In the genomic region with DNA sequence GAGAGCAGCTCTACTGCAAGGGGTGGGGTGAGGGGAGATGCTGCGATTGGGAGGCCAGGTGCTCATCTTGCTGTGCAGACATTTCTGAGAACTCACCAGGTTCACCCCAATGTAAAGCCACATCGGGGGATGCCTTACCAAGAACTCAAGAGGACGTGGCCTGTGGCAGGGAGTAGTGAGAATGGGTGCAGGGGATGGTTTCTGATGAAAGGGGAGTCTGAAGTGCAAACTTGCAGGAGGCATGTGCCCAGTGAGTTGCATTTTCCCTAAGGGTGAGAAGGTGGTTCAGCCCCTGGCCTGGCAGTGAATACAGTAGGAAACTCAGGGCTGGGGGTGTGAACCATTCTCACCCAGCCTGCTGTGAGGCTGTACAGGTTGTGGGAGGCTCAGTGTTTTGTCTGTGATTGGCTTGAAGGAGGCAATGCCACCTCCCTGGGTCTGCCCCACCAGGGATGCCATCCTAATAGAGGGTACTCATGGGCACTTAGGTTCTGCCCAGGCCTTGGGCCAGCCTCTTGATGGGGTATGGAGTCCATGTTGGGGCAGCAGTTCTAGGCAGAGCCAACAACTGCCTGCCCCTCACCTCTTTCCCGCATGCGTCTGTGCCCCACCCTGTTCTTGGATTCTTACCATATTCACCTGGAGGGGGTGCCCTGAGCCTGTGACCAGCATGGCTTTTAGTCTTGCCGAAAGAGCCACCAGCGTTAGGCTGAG, we compare ENCODE assay signal across 12 cellular contexts. TPM values are rescaled to one million over a fixed set of nuclear protein-coding genes. Genes with fewer than 3 reads are reported as not detected.
DNase-seq lines count a peak whose midpoint lies in the region; ATAC-seq and TF ChIP-seq lines count a peak whose summit lies in the region.
"Had no signal": no experiment of that assay in that cellular context is flagged by ENCODE, and none has a peak within 500 bp of the region (broad histone marks: within the 10 kb centered on the region; RNA-seq: fewer than 3 reads in every experiment).

No MANE protein-coding gene starts in this region.

- 77% methylated on average over 7 of the region's 7 CpGs for WGBS in liver

- peak; percentile 15 to 49 for TF ChIP-seq RAD21 in liver (IDR thresholded peaks at IDR 0.05)

- no peak for ATAC-seq in left colon
- ATAC-seq in sciatic nerve: no peak

- DNase-seq in Peyer's patch (peak in 1 of 3 donors; percentile 57), activated T-cell treated with anti-CD3 and anti-CD28 coated beads for 4 hours (peak; percentile 56), DMS 273 (lab: John Stamatoyannopoulos, UW; ENCODE audit: unreplicated experiment) (no peak), left colon (no peak), cerebellar cortex (ENCODE audit: low spot score) (no peak), sciatic nerve (ENCODE audit: low spot score) (no peak)
- DNase-seq in stimulated activated CD8-positive, alpha-beta memory T cell treated with anti-CD3 and anti-CD28 coated beads, Interleukin-2, amount 100 ng/mL, for 1 hour (ENCODE audit: low read depth in 2 of 2): peak; percentile 45 to 51
- DNase-seq: mammary epithelial cell, NCI-H526 had no signal

- H3K4me3 ChIP-seq in Peyer's patch (no peak overlapping the region), liver (ENCODE audit: low read depth in 1 of 3, low read length in 3 of 3) (no peak overlapping the region)
- H3K4me3 ChIP-seq: breast epithelium had no signal

- H3K9me3 ChIP-seq in Peyer's patch (no peaks in the 10 kb centered on the region), liver (ENCODE audit: control insufficient read depth in 4 of 4, low read length in 3 of 4) (no peaks in the 10 kb centered on the region)
- H3K9me3 ChIP-seq: breast epithelium had no signal

- TF ChIP-seq POLR2A in Peyer's patch (IDR thresholded peaks at IDR 0.05): no peak

- intact Hi-C loops in left colon (cut with DNase I, micrococcal nuclease) (loop anchor here (2.0 to 5.0 kb wide), 2 partner anchors 39 to 41 kb away; partner anchors contain the start of gene CISH (in 1 of the 2)), sciatic nerve (cut with DNase I) (loop anchor here (2.0 kb wide), 1 partner anchor 37 kb away; the partner anchor contains the start of gene CISH)

- TF ChIP-seq CTCF in Peyer's patch (IDR thresholded peaks at IDR 0.05) (no peak), liver (IDR thresholded peaks at IDR 0.05; ENCODE audit: low read depth, low read length, missing input control) (no peak)

- peaks cover 0 to 18% (median 5%) of the 10 kb centered on the region in 4 donors for H3K4me1 ChIP-seq in Peyer's patch
- peaks cover 3 to 50% (median 41%) of the 10 kb centered on the region in 4 donors for H3K4me1 ChIP-seq in liver (ENCODE audit: control insufficient read depth in 4 of 4, insufficient read depth in 4 of 4, low read length in 3 of 4)
- H3K4me1 ChIP-seq: breast epithelium had no signal

- peak overlapping the region in 3 of 4 donors; percentile 18 to 33 (median 24) for H3K27ac ChIP-seq in Peyer's patch
- no peak overlapping the region for H3K27ac ChIP-seq in liver (ENCODE audit: low read depth in 1 of 2, low read length in 2 of 2)
- H3K27ac ChIP-seq: C4-2B had no signal

- no peak overlapping the region for H3K9ac ChIP-seq in liver (ENCODE audit: low read depth in 1 of 2, low read length in 2 of 2)

- H3K27me3 ChIP-seq in Peyer's patch (no peaks in the 10 kb centered on the region), liver (ENCODE audit: control insufficient read depth in 4 of 4, insufficient read depth in 4 of 4, low read length in 3 of 4) (no peaks in the 10 kb centered on the region)
- H3K27me3 ChIP-seq: breast epithelium had no signal

- H3K36me3 ChIP-seq in Peyer's patch (peaks cover 0 to 11% (median 0%) of the 10 kb centered on the region in 3 donors), liver (ENCODE audit: control insufficient read depth in 4 of 4, insufficient read depth in 3 of 4, low read depth in 1 of 4, low read length in 3 of 4) (peaks cover 0 to 11% (median 3%) of the 10 kb centered on the region in 4 donors)
- H3K36me3 ChIP-seq: breast epithelium had no signal

TF ChIP-seq in liver, 16 proteins besides CTCF, POLR2A, EP300 and RAD21:
- no peak for TF ChIP-seq NR2F2 (IDR thresholded peaks at IDR 0.05)
- no peak for TF ChIP-seq GABPA (IDR thresholded peaks at IDR 0.05 in 1 of 2, conservative IDR thresholded peaks at IDR 0.05 in 1 of 2)
- no peak for TF ChIP-seq HNF4A (conservative IDR thresholded peaks at IDR 0.05)
- TF ChIP-seq YY1 (IDR thresholded peaks at IDR 0.05): no peak
- TF ChIP-seq RXRA (IDR thresholded peaks at IDR 0.05): no peak
- no peak for TF ChIP-seq SP1 (IDR thresholded peaks at IDR 0.05)
- TF ChIP-seq, protein P1, sequence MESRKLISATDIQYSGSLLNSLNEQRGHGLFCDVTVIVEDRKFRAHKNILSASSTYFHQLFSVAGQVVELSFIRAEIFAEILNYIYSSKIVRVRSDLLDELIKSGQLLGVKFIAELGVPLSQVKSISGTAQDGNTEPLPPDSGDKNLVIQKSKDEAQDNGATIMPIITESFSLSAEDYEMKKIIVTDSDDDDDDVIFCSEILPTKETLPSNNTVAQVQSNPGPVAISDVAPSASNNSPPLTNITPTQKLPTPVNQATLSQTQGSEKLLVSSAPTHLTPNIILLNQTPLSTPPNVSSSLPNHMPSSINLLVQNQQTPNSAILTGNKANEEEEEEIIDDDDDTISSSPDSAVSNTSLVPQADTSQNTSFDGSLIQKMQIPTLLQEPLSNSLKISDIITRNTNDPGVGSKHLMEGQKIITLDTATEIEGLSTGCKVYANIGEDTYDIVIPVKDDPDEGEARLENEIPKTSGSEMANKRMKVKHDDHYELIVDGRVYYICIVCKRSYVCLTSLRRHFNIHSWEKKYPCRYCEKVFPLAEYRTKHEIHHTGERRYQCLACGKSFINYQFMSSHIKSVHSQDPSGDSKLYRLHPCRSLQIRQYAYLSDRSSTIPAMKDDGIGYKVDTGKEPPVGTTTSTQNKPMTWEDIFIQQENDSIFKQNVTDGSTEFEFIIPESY (IDR thresholded peaks at IDR 0.05): no peak
- TF ChIP-seq ATF3 (IDR thresholded peaks at IDR 0.05): no peak
- TF ChIP-seq TAF1 (conservative IDR thresholded peaks at IDR 0.05): no peak
- TF ChIP-seq, protein P2, sequence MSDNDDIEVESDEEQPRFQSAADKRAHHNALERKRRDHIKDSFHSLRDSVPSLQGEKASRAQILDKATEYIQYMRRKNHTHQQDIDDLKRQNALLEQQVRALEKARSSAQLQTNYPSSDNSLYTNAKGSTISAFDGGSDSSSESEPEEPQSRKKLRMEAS (IDR thresholded peaks at IDR 0.05): no peak
- no peak for TF ChIP-seq HNF4G (IDR thresholded peaks at IDR 0.05)

RNA-seq across cellular contexts. Expression of gene HEMK1, which starts 4.4 kb away (rescaled TPM):
- total RNA-seq in Peyer's patch (10 to 100 TPM in 3 of 4 donors, 1 to 10 TPM in 1; 8.6 to 15.3 (median 12.5) TPM), liver (1 to 10 TPM; 3.7 to 9.2 TPM), left colon (10 to 100 TPM; 21.9 to 24.8 TPM), sciatic nerve (21.3 TPM)
- polyA plus RNA-seq in liver: 1 to 10 TPM; 8.7 to 9.5 TPM

RNA-seq across cellular contexts. Expression of gene C3orf18, which starts 6.2 kb away (rescaled TPM):
- total RNA-seq in Peyer's patch (10 to 100 TPM in 1 of 4 donors, 1 to 10 TPM in 2, not detected in 1; 1.1 to 26.4 (median 3.2) TPM), liver (1 to 10 TPM; 1.8 to 2.7 TPM), left colon (1 to 10 TPM; 2.1 to 2.8 TPM), sciatic nerve (16.1 TPM)
- 1 to 10 TPM in 1 of 2 donors, under 1 TPM in 1; 0.54 to 1.1 TPM for polyA plus RNA-seq in liver

RNA-seq across cellular contexts. Expression of gene CISH, which starts 37.9 kb away (rescaled TPM):
- total RNA-seq in Peyer's patch (10 to 100 TPM in 3 of 4 donors, 1 to 10 TPM in 1; 9.7 to 13.5 (median 10.9) TPM), liver (10 to 100 TPM in 1 of 2 donors, 1 to 10 TPM in 1; 4.7 to 30.6 TPM), left colon (10 to 100 TPM; 14.4 to 19.9 TPM), sciatic nerve (10.6 TPM)
- polyA plus RNA-seq in liver: 10 to 100 TPM; 17.9 to 32.5 TPM

RNA-seq across cellular contexts. Expression of gene MAPKAPK3, which starts 43.2 kb away (rescaled TPM):
- total RNA-seq in Peyer's patch (10 to 100 TPM; 25.6 to 44.0 (median 30.0) TPM), liver (10 to 100 TPM; 20.4 to 32.9 TPM), left colon (10 to 100 TPM; 31.7 to 33.6 TPM), sciatic nerve (19.5 TPM)
- 10 to 100 TPM; 13.9 to 17.5 TPM for polyA plus RNA-seq in liver

Comparison
In these comparisons a context has a peak if more than half of its experiments do, and no peak if none do; other contexts are left out.
1. DNase-seq: peak in activated T-cell treated with anti-CD3 and anti-CD28 coated beads for 4 hours (single experiment) and stimulated activated CD8-positive, alpha-beta memory T cell treated with anti-CD3 and anti-CD28 coated beads, Interleukin-2, amount 100 ng/mL, for 1 hour (2 of 2); none in DMS 273 (single experiment), left colon (0 of 2), cerebellar cortex (single experiment) and sciatic nerve (single experiment).
2. H3K27ac ChIP-seq: peak in Peyer's patch (3 of 4); none in liver (0 of 2).